Comparison of ENCODE assay signal across 19 cellular contexts in the genomic region with DNA sequence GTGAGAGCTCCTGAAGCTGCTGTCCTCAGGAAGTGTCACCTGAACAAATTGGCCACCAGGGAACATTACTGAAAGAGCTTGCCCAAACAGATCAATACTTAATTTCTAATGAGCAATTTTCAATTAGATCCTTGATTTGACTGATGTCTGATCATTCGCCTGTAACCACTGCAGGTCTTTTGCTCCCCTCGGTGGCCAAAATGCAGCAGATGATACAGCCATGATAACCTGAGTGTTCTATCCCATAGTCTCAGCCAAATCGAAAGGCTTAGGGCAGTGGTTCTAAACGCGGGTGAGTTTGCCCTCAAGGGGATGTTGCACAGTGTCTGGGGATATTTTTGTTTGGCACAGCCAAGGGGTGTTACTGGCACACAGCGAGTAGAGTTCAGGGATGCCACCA. TPM values are rescaled to one million over a fixed set of nuclear protein-coding genes. Genes with fewer than 3 reads are reported as not detected.
DNase-seq lines count a peak whose midpoint lies in the region; ATAC-seq, FAIRE-seq and TF ChIP-seq lines count a peak whose summit lies in the region.
"Had no signal": no experiment of that assay in that cellular context is flagged by ENCODE, and none has a peak within 500 bp of the region (broad histone marks: within the 10 kb centered on the region; RNA-seq: fewer than 3 reads in every experiment).

No MANE protein-coding gene starts in this region.

- peak; percentile 5 to 22; a peak in 3 of 6 replicates for ATAC-seq in A549
- no peak for ATAC-seq in GM18867 (IDR thresholded peaks at IDR 0.05; ENCODE audit: unreplicated experiment)
- ATAC-seq: natural killer cell treated with Interleukin-12 subunit alpha and Interleukin-12 subunit beta and Interleukin-15 and Interleukin-18, amount 100 ng/mL, for 72 hours had no signal

- WGBS in A549 (ENCODE audit: missing lambda C conversion rate): 63% methylated on average over 6 of the region's 6 CpGs

- no peak for TF ChIP-seq POLR2A in A549 (IDR thresholded peaks at IDR 0.05; ENCODE audit: low read length)

- H3K27ac ChIP-seq in A549: no peak overlapping the region
- H3K27ac ChIP-seq: BLaER1 treated with 17β-estradiol and CSF1 and Interleukin-3, amounts not matched to agents 10 nM and 100 nM; epithelial cell of prostate; KMS-11; upper lobe of left lung had no signal

- POLR2A ChIA-PET in A549 (lab: Yijun Ruan, JAX): no interaction called here

- peak; percentile 28; the same call in 1 of the 3 replicates for TF ChIP-seq CTCF in A549 (IDR thresholded peaks at IDR 0.05)
- peak; percentile 10 for TF ChIP-seq CTCF in D721Med (IDR thresholded peaks at IDR 0.05; ENCODE audit: insufficient read depth, missing control alignments)
- TF ChIP-seq CTCF in cardiac fibroblast (IDR thresholded peaks at IDR 0.05; ENCODE audit: low read depth, low read length): peak; percentile 20

- TF ChIP-seq RAD21 in A549 (conservative IDR thresholded peaks at IDR 0.05 in 1 of 2, IDR thresholded peaks at IDR 0.05 in 1 of 2): peak; percentile 50 to 55

- H3K4me1 ChIP-seq in A549: no peaks in the 10 kb centered on the region
- H3K4me1 ChIP-seq: BLaER1 treated with 17β-estradiol and CSF1 and Interleukin-3, amounts not matched to agents 10 nM and 100 nM; upper lobe of left lung had no signal

- TF ChIP-seq EP300 in A549 (IDR thresholded peaks at IDR 0.05): no peak

- no peaks in the 10 kb centered on the region for H3K9me3 ChIP-seq in A549
- H3K9me3 ChIP-seq: BLaER1 treated with 17β-estradiol and CSF1 and Interleukin-3, amounts not matched to agents 10 nM and 100 nM; upper lobe of left lung had no signal

- H3K4me3 ChIP-seq in A549: no peak overlapping the region
- no peak overlapping the region for H3K4me3 ChIP-seq in cardiac fibroblast (replicated peaks in 1 of 2; ENCODE audit: low read depth in 2 of 2, low read length in 2 of 2)
- H3K4me3 ChIP-seq: BLaER1 treated with 17β-estradiol and CSF1 and Interleukin-3, amounts not matched to agents 10 nM and 100 nM; upper lobe of left lung had no signal

- DNase-seq in A549 (ENCODE audit: low read depth in 1 of 2, low spot score in 1 of 2) (no peak), D721Med (ENCODE audit: insufficient read length, low spot score) (no peak), NCI-H69 (lab: John Stamatoyannopoulos, UW) (peak; percentile 13), cardiac fibroblast (ENCODE audit: low read depth in 2 of 2) (no peak), NCI-H1436 treated with DMSO at 0.1 percent for 48 hours (lab: John Stamatoyannopoulos, UW) (no peak), T-helper 1 cell (no peak), GF-D8 (lab: John Stamatoyannopoulos, UW) (no peak)
- DNase-seq: activated B cell treated with CpG ODN at 0.5 μM for 24 hours; cerebellar nuclear complex; GDM1; GOT3; NCI-H2081 treated with DMSO at 0.1 percent for 48 hours; stimulated activated CD4-positive, alpha-beta T cell treated with anti-CD3 and anti-CD28 coated beads, Interleukin-2, amount 100 ng/mL, for 48 hours; upper lobe of left lung had no signal

- FAIRE-seq in A549 (lab: Jason Lieb, UNC) (no peak), D721Med (lab: Jason Lieb, UNC) (no peak)

- CTCF ChIA-PET in A549 (lab: Yijun Ruan, JAX): interaction anchor here (1.1 to 14.2 kb wide), 6 partner anchors 8 to 622 kb away, joined by 3 to 570 read pairs (median 12); no protein-coding TSS in a partner anchor

- no peak overlapping the region for H3K4me2 ChIP-seq in A549
- H3K4me2 ChIP-seq: BLaER1 treated with 17β-estradiol and CSF1 and Interleukin-3, amounts not matched to agents 10 nM and 100 nM; KMS-11 had no signal

TF ChIP-seq in A549, 52 proteins besides CTCF, POLR2A, EP300 and RAD21:
- peak; percentile 25; the same call in 1 of the 3 replicates for TF ChIP-seq SMC3 (IDR thresholded peaks at IDR 0.05)
- no peak for TF ChIP-seq CHD4 (IDR thresholded peaks at IDR 0.05; ENCODE audit: borderline replicate concordance)
- no peak for TF ChIP-seq MAFK (IDR thresholded peaks at IDR 0.05; ENCODE audit: partially characterized antibody)
- TF ChIP-seq RCOR1 (IDR thresholded peaks at IDR 0.05; ENCODE audit: low read depth, low read length): no peak
- TF ChIP-seq MYC (IDR thresholded peaks at IDR 0.05; ENCODE audit: borderline replicate concordance, low read length): no peak
- no peak for TF ChIP-seq FOSB (CRISPR knock-in tag; IDR thresholded peaks at IDR 0.05)

RNA-seq across cellular contexts. Expression of a gene that starts 57.7 kb away (rescaled TPM):
- 1.8 and 2.3 TPM in 2 replicates for polyA plus RNA-seq in A549 (2011; rRNA removed)
- polyA plus RNA-seq in A549 (2012; cell fraction: cytosol; rRNA removed): 4.0 and 6.6 TPM in 2 replicates
- 7.4 and 9.9 TPM in 2 replicates for polyA plus RNA-seq in A549 (2012; cell fraction: nucleus; rRNA removed)
- 3.0 to 4.6 TPM (median 4.2 TPM) in 3 replicates for polyA plus RNA-seq in A549 (2017; fragmentation: RNase III; extraction: RNeasy Plus Mini Kit Qiagen cat#74134 plus additional on column Dnase treatment)
- polyA minus RNA-seq in A549 (2011; rRNA and poly(A)+ RNA removed): 1.5 and 1.6 TPM in 2 replicates
